ENCODE assay signal across 10 cellular contexts in genomic region chr14:90814806-90815566, GRCh38. TPM values are rescaled to one million over a fixed set of nuclear protein-coding genes. Genes with fewer than 3 reads are reported as not detected.
DNase-seq lines count a peak whose midpoint lies in the region; ATAC-seq and TF ChIP-seq lines count a peak whose summit lies in the region.
"Had no signal": no experiment of that assay in that cellular context is flagged by ENCODE, and none has a peak within 500 bp of the region (broad histone marks: within the 10 kb centered on the region; RNA-seq: fewer than 3 reads in every experiment).

No MANE protein-coding gene starts in this region.

- ATAC-seq in memory B cell (ENCODE audit: low read depth) (no peak), upper lobe of right lung (no peak), HG03469 (IDR thresholded peaks at IDR 0.05; ENCODE audit: unreplicated experiment) (no peak)

- peak overlapping the region; percentile 66 for H3K4me3 Mint-ChIP-seq in activated naive CD4-positive, alpha-beta T cell treated with anti-CD3 and anti-CD28 coated beads, Interleukin-2, amount 10 ng/mL, durations not matched to agents 7 days and 5 days
- H3K4me3 Mint-ChIP-seq in brain (peak overlapping the region; percentile 91 to 95 (median 91)), memory B cell (peak overlapping the region; percentile 70)

- H3K4me3 ChIP-seq in upper lobe of right lung: peak overlapping the region; percentile 69

- intact Hi-C loops in upper lobe of right lung (cut with DNase I): no loop called here

- no peaks in the 10 kb centered on the region for H3K27me3 ChIP-seq in upper lobe of right lung

- TF ChIP-seq CTCF in brain (conservative IDR thresholded peaks at IDR 0.05): no peak
- no peak for TF ChIP-seq CTCF in upper lobe of right lung (IDR thresholded peaks at IDR 0.05)

- H3K27ac Mint-ChIP-seq in activated naive CD4-positive, alpha-beta T cell treated with anti-CD3 and anti-CD28 coated beads, Interleukin-2, amount 10 ng/mL, durations not matched to agents 7 days and 5 days: no peak overlapping the region
- H3K27ac Mint-ChIP-seq in brain: peak overlapping the region; percentile 74 to 94 (median 91)
- H3K27ac Mint-ChIP-seq in memory B cell: no peak overlapping the region

- H3K36me3 Mint-ChIP-seq in activated naive CD4-positive, alpha-beta T cell treated with anti-CD3 and anti-CD28 coated beads, Interleukin-2, amount 10 ng/mL, durations not matched to agents 7 days and 5 days: no peaks in the 10 kb centered on the region
- no peaks in the 10 kb centered on the region for H3K36me3 Mint-ChIP-seq in brain
- no peaks in the 10 kb centered on the region for H3K36me3 Mint-ChIP-seq in memory B cell

- H3K9me3 ChIP-seq in upper lobe of right lung: no peaks in the 10 kb centered on the region
- H3K9me3 ChIP-seq: neutrophil had no signal

- peaks cover under 1% of the 10 kb centered on the region for H3K4me1 Mint-ChIP-seq in activated naive CD4-positive, alpha-beta T cell treated with anti-CD3 and anti-CD28 coated beads, Interleukin-2, amount 10 ng/mL, durations not matched to agents 7 days and 5 days
- H3K4me1 Mint-ChIP-seq in brain (peaks cover 53% of the 10 kb centered on the region), memory B cell (peaks cover 4% of the 10 kb centered on the region)

- peaks cover 64% of the 10 kb centered on the region for H3K27me3 Mint-ChIP-seq in activated naive CD4-positive, alpha-beta T cell treated with anti-CD3 and anti-CD28 coated beads, Interleukin-2, amount 10 ng/mL, durations not matched to agents 7 days and 5 days
- H3K27me3 Mint-ChIP-seq in brain (peaks cover 13% of the 10 kb centered on the region), memory B cell (peaks cover 11% of the 10 kb centered on the region)

- H3K27ac ChIP-seq in upper lobe of right lung: no peak overlapping the region
- H3K27ac ChIP-seq: neutrophil had no signal

- H3K9me3 Mint-ChIP-seq in activated naive CD4-positive, alpha-beta T cell treated with anti-CD3 and anti-CD28 coated beads, Interleukin-2, amount 10 ng/mL, durations not matched to agents 7 days and 5 days: no peaks in the 10 kb centered on the region
- no peaks in the 10 kb centered on the region for H3K9me3 Mint-ChIP-seq in brain
- no peaks in the 10 kb centered on the region for H3K9me3 Mint-ChIP-seq in memory B cell

- CTCF ChIA-PET in activated naive CD4-positive, alpha-beta T cell treated with anti-CD3 and anti-CD28 coated beads, Interleukin-2, amount 10 ng/mL, durations not matched to agents 7 days and 5 days (lab: Charles Lee): interaction anchor here (1.3 kb wide), 1 partner anchor 56 kb away, joined by 7 read pairs; no protein-coding TSS in a partner anchor

- peaks cover 7% of the 10 kb centered on the region for H3K4me1 ChIP-seq in upper lobe of right lung

- H3K36me3 ChIP-seq in upper lobe of right lung: no peaks in the 10 kb centered on the region
- H3K36me3 ChIP-seq: neutrophil had no signal

- no peak for DNase-seq in activated naive CD4-positive, alpha-beta T cell treated with anti-CD3 and anti-CD28 coated beads, Interleukin-2, amount 10 ng/mL, durations not matched to agents 7 days and 5 days
- no peak for DNase-seq in activated naive CD4-positive, alpha-beta T cell (lab: John Stamatoyannopoulos, UW)
- DNase-seq in memory B cell (ENCODE audit: low spot score in 2 of 2) (no peak), upper lobe of right lung (no peak), Ammon's horn (ENCODE audit: low spot score) (no peak)
- DNase-seq in activated CD4-positive, alpha-beta T cell treated with anti-CD3 and anti-CD28 coated beads, Interleukin-2, amount 50 U/mL, for 1 hour: no peak
- DNase-seq: activated CD4-positive, CD25-positive, alpha-beta regulatory T cell treated with anti-CD3 and anti-CD28 coated beads, Interleukin-2, amount 50 U/mL, for 72 hours had no signal

RNA-seq across cellular contexts. Expression of gene TTC7B, which starts 1.2 kb away (rescaled TPM):
- polyA plus RNA-seq in brain (ENCODE audit: insufficient read depth, low read depth, low replicate concordance): 63.5 TPM
- 41.5 TPM for total RNA-seq in upper lobe of right lung

Comparison
In these comparisons a context has a peak if more than half of its experiments do, and no peak if none do; other contexts are left out.
1. H3K27ac Mint-ChIP-seq: peak in brain (5 of 5); none in activated naive CD4-positive, alpha-beta T cell treated with anti-CD3 and anti-CD28 coated beads, Interleukin-2, amount 10 ng/mL, durations not matched to agents 7 days and 5 days (single experiment) and memory B cell (single experiment).
2. Peak in every context shown above with its lines, with median percentiles within 50 percentile points of each other: H3K4me3 Mint-ChIP-seq.